In the genomic region with DNA sequence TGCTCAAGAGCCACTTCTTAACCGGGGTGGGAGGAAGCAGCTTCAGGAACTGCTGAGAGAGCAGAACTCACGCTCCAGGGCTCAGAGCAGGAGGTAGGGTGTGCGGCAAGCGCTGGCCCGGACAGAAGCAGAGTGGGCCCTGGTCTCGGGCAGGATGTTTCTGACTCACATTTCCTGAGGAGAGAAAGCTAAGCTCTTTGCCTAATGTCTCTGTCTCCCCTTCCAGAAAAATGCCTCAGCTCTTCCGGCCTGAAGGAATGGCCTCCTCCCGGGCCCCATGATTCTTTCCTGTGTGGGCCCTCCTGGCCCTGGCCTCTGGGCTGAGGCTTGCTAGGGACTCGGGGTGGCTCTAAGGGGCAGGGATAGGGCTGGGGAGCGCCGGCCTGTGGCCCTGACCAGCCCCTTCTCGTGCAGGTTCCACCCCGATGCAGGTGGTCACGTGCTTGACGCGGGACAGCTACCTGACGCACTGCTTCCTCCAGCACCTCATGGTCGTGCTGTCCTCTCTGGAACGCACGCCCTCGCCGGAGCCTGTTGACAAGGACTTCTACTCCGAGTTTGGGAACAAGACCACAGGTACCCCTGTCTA, we compare ENCODE assay signal across 1 cellular context.
TF ChIP-seq lines count a peak whose summit lies in the region.

No MANE protein-coding gene starts in this region.

TF ChIP-seq in SK-N-SH, 30 proteins besides CTCF, POLR2A, EP300 and RAD21 (continued from another document):
- TF ChIP-seq, protein P1, sequence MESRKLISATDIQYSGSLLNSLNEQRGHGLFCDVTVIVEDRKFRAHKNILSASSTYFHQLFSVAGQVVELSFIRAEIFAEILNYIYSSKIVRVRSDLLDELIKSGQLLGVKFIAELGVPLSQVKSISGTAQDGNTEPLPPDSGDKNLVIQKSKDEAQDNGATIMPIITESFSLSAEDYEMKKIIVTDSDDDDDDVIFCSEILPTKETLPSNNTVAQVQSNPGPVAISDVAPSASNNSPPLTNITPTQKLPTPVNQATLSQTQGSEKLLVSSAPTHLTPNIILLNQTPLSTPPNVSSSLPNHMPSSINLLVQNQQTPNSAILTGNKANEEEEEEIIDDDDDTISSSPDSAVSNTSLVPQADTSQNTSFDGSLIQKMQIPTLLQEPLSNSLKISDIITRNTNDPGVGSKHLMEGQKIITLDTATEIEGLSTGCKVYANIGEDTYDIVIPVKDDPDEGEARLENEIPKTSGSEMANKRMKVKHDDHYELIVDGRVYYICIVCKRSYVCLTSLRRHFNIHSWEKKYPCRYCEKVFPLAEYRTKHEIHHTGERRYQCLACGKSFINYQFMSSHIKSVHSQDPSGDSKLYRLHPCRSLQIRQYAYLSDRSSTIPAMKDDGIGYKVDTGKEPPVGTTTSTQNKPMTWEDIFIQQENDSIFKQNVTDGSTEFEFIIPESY (IDR thresholded peaks at IDR 0.05; ENCODE audit: borderline replicate concordance, low read depth): no peak
- TF ChIP-seq MXI1 (IDR thresholded peaks at IDR 0.05; ENCODE audit: low read depth, low read length) (no peak), MEF2A (IDR thresholded peaks at IDR 0.05; ENCODE audit: borderline replicate concordance, low read depth) (no peak), GABPA (IDR thresholded peaks at IDR 0.05; ENCODE audit: low read depth) (no peak), REST (IDR thresholded peaks at IDR 0.05; ENCODE audit: low read depth, low read length) (no peak), CHD2 (IDR thresholded peaks at IDR 0.05; ENCODE audit: low read length, partially characterized antibody) (no peak), POLR2AphosphoS5 (IDR thresholded peaks at IDR 0.05; ENCODE audit: low read depth, low read length) (no peak), TCF12 (IDR thresholded peaks at IDR 0.05) (no peak), RCOR1 (IDR thresholded peaks at IDR 0.05; ENCODE audit: low read length) (no peak), TAF1 (IDR thresholded peaks at IDR 0.05; ENCODE audit: borderline replicate concordance, low read depth, low read length) (no peak), FOXM1 (IDR thresholded peaks at IDR 0.05; ENCODE audit: low read depth) (no peak), SIN3A (IDR thresholded peaks at IDR 0.05; ENCODE audit: borderline replicate concordance, low read depth, low read length) (no peak), ELF1 (IDR thresholded peaks at IDR 0.05) (no peak), NRF1 (IDR thresholded peaks at IDR 0.05; ENCODE audit: low read depth, low read length) (no peak), RXRA (IDR thresholded peaks at IDR 0.05; ENCODE audit: borderline replicate concordance, low read depth) (no peak)
- TF ChIP-seq, protein P2, sequence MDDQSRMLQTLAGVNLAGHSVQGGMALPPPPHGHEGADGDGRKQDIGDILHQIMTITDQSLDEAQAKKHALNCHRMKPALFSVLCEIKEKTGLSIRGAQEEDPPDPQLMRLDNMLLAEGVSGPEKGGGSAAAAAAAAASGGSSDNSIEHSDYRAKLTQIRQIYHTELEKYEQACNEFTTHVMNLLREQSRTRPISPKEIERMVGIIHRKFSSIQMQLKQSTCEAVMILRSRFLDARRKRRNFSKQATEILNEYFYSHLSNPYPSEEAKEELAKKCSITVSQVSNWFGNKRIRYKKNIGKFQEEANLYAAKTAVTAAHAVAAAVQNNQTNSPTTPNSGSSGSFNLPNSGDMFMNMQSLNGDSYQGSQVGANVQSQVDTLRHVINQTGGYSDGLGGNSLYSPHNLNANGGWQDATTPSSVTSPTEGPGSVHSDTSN (IDR thresholded peaks at IDR 0.05): no peak
